ENCODE assay signal across 12 cellular contexts in genomic region chr15:77654975-77655374, GRCh38. TPM values are rescaled to one million over a fixed set of nuclear protein-coding genes. Genes with fewer than 3 reads are reported as not detected.
DNase-seq lines count a peak whose midpoint lies in the region; ATAC-seq and TF ChIP-seq lines count a peak whose summit lies in the region.
"Had no signal": no experiment of that assay in that cellular context is flagged by ENCODE, and none has a peak within 500 bp of the region (broad histone marks: within the 10 kb centered on the region; RNA-seq: fewer than 3 reads in every experiment).

No MANE protein-coding gene starts in this region.

- H3K27ac ChIP-seq in OCI-LY7 (ENCODE audit: low read depth, low read length, poor library complexity, severe bottlenecking), result no peak overlapping the region
- H3K27ac ChIP-seq: ascending aorta had no signal

- H3K79me2 ChIP-seq in OCI-LY7 (ENCODE audit: insufficient read depth, low read depth, low read length), result no peaks in the 10 kb centered on the region

- intact Hi-C loops in OCI-LY7 (cut with micrococcal nuclease; ENCODE audit: unreplicated experiment), result no loop called here

- no peak overlapping the region for H3K4me2 ChIP-seq in OCI-LY7 (ENCODE audit: low read length)

- no peaks in the 10 kb centered on the region for H3K4me1 ChIP-seq in OCI-LY7 (ENCODE audit: insufficient read depth, low read length, poor library complexity, severe bottlenecking)
- H3K4me1 ChIP-seq: ascending aorta had no signal

- no peaks in the 10 kb centered on the region for H3K36me3 ChIP-seq in OCI-LY7 (ENCODE audit: insufficient read depth, low read length)
- H3K36me3 ChIP-seq: ascending aorta had no signal

- no peak for ATAC-seq in GM19455 (IDR thresholded peaks at IDR 0.05; ENCODE audit: unreplicated experiment)
- ATAC-seq in activated T-cell treated with anti-CD3 and anti-CD28 coated beads, Interleukin-2, amount 50 U/mL, for 72 hours (replicated peaks in 1 of 2), result no peak
- ATAC-seq in HG03342 (IDR thresholded peaks at IDR 0.05; ENCODE audit: unreplicated experiment), result no peak

- no peak overlapping the region for H3K27ac Mint-ChIP-seq in activated T-cell treated with anti-CD3 and anti-CD28 coated beads, Interleukin-2, amount 50 U/mL, for 72 hours
- H3K27ac Mint-ChIP-seq: stimulated activated naive CD8-positive, alpha-beta T cell treated with anti-CD3 and anti-CD28 coated beads, Interleukin-15, Interleukin-2, amounts not matched to agents 100 ng/mL and 50 ng/mL, for 24 hours had no signal

- H3K4me3 ChIP-seq in OCI-LY7 (ENCODE audit: low read depth, low read length, poor library complexity, severe bottlenecking) (no peak overlapping the region), fibroblast of villous mesenchyme (ENCODE audit: low read depth, low read length) (no peak overlapping the region)
- H3K4me3 ChIP-seq: ascending aorta had no signal

- in situ Hi-C loops in ACHN (cut with HindIII; ENCODE audit: low pct_ligation_motif_present, low pct_unique_long_range_greater_than_20kb, low sequenced_read_pairs), result no loop called here

- H3K9me3 Mint-ChIP-seq in activated T-cell treated with anti-CD3 and anti-CD28 coated beads, Interleukin-2, amount 50 U/mL, for 72 hours, result no peaks in the 10 kb centered on the region
- H3K9me3 Mint-ChIP-seq: stimulated activated naive CD8-positive, alpha-beta T cell treated with anti-CD3 and anti-CD28 coated beads, Interleukin-15, Interleukin-2, amounts not matched to agents 100 ng/mL and 50 ng/mL, for 24 hours had no signal

- no peak overlapping the region for H2AFZ ChIP-seq in OCI-LY7 (ENCODE audit: low read length)

- TF ChIP-seq CTCF in GM12873 (IDR thresholded peaks at IDR 0.05; ENCODE audit: insufficient read depth, low read depth, low read length, missing control alignments) (peak; percentile 60), OCI-LY7 (conservative IDR thresholded peaks at IDR 0.05; ENCODE audit: low read length) (peak; percentile 61), fibroblast of villous mesenchyme (IDR thresholded peaks at IDR 0.05; ENCODE audit: insufficient read depth, low read depth, low read length) (peak; percentile 39)

- H3K36me3 Mint-ChIP-seq in activated T-cell treated with anti-CD3 and anti-CD28 coated beads, Interleukin-2, amount 50 U/mL, for 72 hours (ENCODE audit: insufficient read depth in 2 of 2), result no peaks in the 10 kb centered on the region

- no peaks in the 10 kb centered on the region for H4K20me1 ChIP-seq in OCI-LY7 (ENCODE audit: insufficient read depth, low read length)

- H3K9me2 ChIP-seq in OCI-LY7 (ENCODE audit: insufficient read depth, low read length), result no peaks in the 10 kb centered on the region

- CTCF ChIA-PET in OCI-LY7 (lab: Charles Lee; ENCODE audit: unreplicated experiment), result interaction anchor here (0.5 kb wide), 1 partner anchor 129 kb away, joined by 3 read pairs; no protein-coding TSS in a partner anchor

- H3K4me1 Mint-ChIP-seq in activated T-cell treated with anti-CD3 and anti-CD28 coated beads, Interleukin-2, amount 50 U/mL, for 72 hours (ENCODE audit: low read depth), result no peaks in the 10 kb centered on the region

- POLR2A ChIA-PET in OCI-LY7 (lab: Charles Lee), result interaction anchor here (0.6 kb wide), 1 partner anchor 8 kb away, joined by 3 read pairs; no protein-coding TSS in a partner anchor

- DNase-seq in ACHN, result peak; percentile 15
- DNase-seq in OCI-LY7 (ENCODE audit: low spot score), result peak; percentile 10
- DNase-seq in fibroblast of villous mesenchyme (ENCODE audit: low read depth), result no peak
- no peak for DNase-seq in GDM1 (lab: John Stamatoyannopoulos, UW)
- no peak for DNase-seq in activated T-cell treated with anti-CD3 and anti-CD28 coated beads, Interleukin-2, amount 50 U/mL, for 72 hours
- DNase-seq: hippocampal formation, KG1 had no signal

- no TSS peak for BruUV-seq in OCI-LY7 (replicated peaks; lab: Mats Ljungman, UMichigan)

- peaks cover 27% of the 10 kb centered on the region for H3K27me3 Mint-ChIP-seq in activated T-cell treated with anti-CD3 and anti-CD28 coated beads, Interleukin-2, amount 50 U/mL, for 72 hours (ENCODE audit: low read depth)

- H3K9me3 ChIP-seq in OCI-LY7 (ENCODE audit: low read length), result no peaks in the 10 kb centered on the region

- H3K4me3 Mint-ChIP-seq in activated T-cell treated with anti-CD3 and anti-CD28 coated beads, Interleukin-2, amount 50 U/mL, for 72 hours, result no peak overlapping the region
- H3K4me3 Mint-ChIP-seq: stimulated activated naive CD8-positive, alpha-beta T cell treated with anti-CD3 and anti-CD28 coated beads, Interleukin-15, Interleukin-2, amounts not matched to agents 100 ng/mL and 50 ng/mL, for 24 hours had no signal

RNA-seq across cellular contexts. Expression of gene LINGO1, which starts 22.3 kb away (rescaled TPM):
- total RNA-seq in OCI-LY7 (2014; rRNA removed; shearing (Covaris generic)), result not detected in 2 replicates
- total RNA-seq in OCI-LY7 (2022) (not detected in 2 replicates), fibroblast of villous mesenchyme (not detected in 2 replicates)
- total RNA-seq in activated T-cell treated with anti-CD3 and anti-CD28 coated beads, Interleukin-2, amount 50 U/mL, for 72 hours, result under 1 TPM in 1 of 2 donors, not detected in 1; 0.17 TPM

Comparison
In these comparisons a context has a peak if more than half of its experiments do, and no peak if none do; other contexts are left out.
1. DNase-seq: peak in ACHN (single experiment) and OCI-LY7 (single experiment); none in fibroblast of villous mesenchyme (single experiment), GDM1 (single experiment) and activated T-cell treated with anti-CD3 and anti-CD28 coated beads, Interleukin-2, amount 50 U/mL, for 72 hours (0 of 2).
2. Peak in every context shown above with its lines, with median percentiles within 50 percentile points of each other: CTCF ChIP-seq.